In genomic region chrX:117996918-117997480, GRCh38 we compare ENCODE assay signal across 11 cellular contexts.
DNase-seq lines count a peak whose midpoint lies in the region; ATAC-seq and TF ChIP-seq lines count a peak whose summit lies in the region.
"Had no signal": no experiment of that assay in that cellular context is flagged by ENCODE, and none has a peak within 500 bp of the region (broad histone marks: within the 10 kb centered on the region; RNA-seq: fewer than 3 reads in every experiment).

No MANE protein-coding gene starts in this region.

- no peak for TF ChIP-seq EP300 in transverse colon (IDR thresholded peaks at IDR 0.05; ENCODE audit: low read depth)

- H3K9me3 ChIP-seq in heart right ventricle (no peaks in the 10 kb centered on the region), Panc1 (ENCODE audit: control insufficient read depth, insufficient read depth, low read depth, low read length) (no peaks in the 10 kb centered on the region), esophagus squamous epithelium (no peaks in the 10 kb centered on the region), transverse colon (no peaks in the 10 kb centered on the region)

- H3K27ac ChIP-seq in heart right ventricle (no peak overlapping the region), Panc1 (ENCODE audit: low read length) (no peak overlapping the region), esophagus squamous epithelium (no peak overlapping the region), transverse colon (no peak overlapping the region)

- WGBS in heart right ventricle, 2 donors: 44 to 45% methylated on average over 3 of the region's 3 CpGs
- 25 to 36% methylated on average over 3 of the region's 3 CpGs for WGBS in esophagus squamous epithelium, 2 donors
- 29 to 47% methylated on average over 2 to 3 of the region's 3 CpGs for WGBS in transverse colon (ENCODE audit: low coverage in 1 of 2), 2 donors

- H3K27me3 ChIP-seq in heart right ventricle: no peaks in the 10 kb centered on the region
- H3K27me3 ChIP-seq in Panc1 (ENCODE audit: control insufficient read depth, insufficient read depth, low read length): no peaks in the 10 kb centered on the region
- no peaks in the 10 kb centered on the region for H3K27me3 ChIP-seq in esophagus squamous epithelium
- no peaks in the 10 kb centered on the region for H3K27me3 ChIP-seq in transverse colon

- H3K36me3 ChIP-seq in heart right ventricle (no peaks in the 10 kb centered on the region), Panc1 (ENCODE audit: control insufficient read depth, insufficient read depth, low read length) (no peaks in the 10 kb centered on the region), esophagus squamous epithelium (no peaks in the 10 kb centered on the region), transverse colon (no peaks in the 10 kb centered on the region)

- ATAC-seq in heart right ventricle: no peak
- no peak for ATAC-seq in Right ventricle myocardium inferior
- ATAC-seq in Panc1: no peak
- no peak for ATAC-seq in HG02852 (IDR thresholded peaks at IDR 0.05; ENCODE audit: unreplicated experiment)
- ATAC-seq in GM19467 (IDR thresholded peaks at IDR 0.05; ENCODE audit: unreplicated experiment): no peak
- no peak for ATAC-seq in HG03135 (IDR thresholded peaks at IDR 0.05; ENCODE audit: unreplicated experiment)

- peak in 8 of 9 donors; percentile 13 to 50 (median 32) for TF ChIP-seq CTCF in heart right ventricle (IDR thresholded peaks at IDR 0.05)
- TF ChIP-seq CTCF in Panc1 (IDR thresholded peaks at IDR 0.05): peak; percentile 58; the same call in 1 of the 2 replicates
- TF ChIP-seq CTCF in esophagus squamous epithelium (IDR thresholded peaks at IDR 0.05): peak in 4 of 6 experiments; percentile 27 to 59 (median 31)
- TF ChIP-seq CTCF in transverse colon (IDR thresholded peaks at IDR 0.05): peak in 4 of 5 experiments; percentile 26 to 32 (median 30)

- in situ Hi-C loops in Panc1 (cut with HindIII; ENCODE audit: low pct_unique_long_range_greater_than_20kb, low sequenced_read_pairs) (no loop called here), transverse colon (cut with MboI; ENCODE audit: low pct_ligation_motif_present in 1 of 4, low pct_unique_long_range_greater_than_20kb in 1 of 4, low sequenced_read_pairs in 3 of 4) (loop anchor here in 2 of 4 donors (10.0 to 25.0 kb wide), 2 partner anchors 228 to 240 kb away; no protein-coding TSS in a partner anchor)

- CTCF ChIA-PET in Panc1 (lab: Charles Lee): no interaction called here

- H3K4me3 ChIP-seq in heart right ventricle (no peak overlapping the region), Panc1 (ENCODE audit: low read depth in 2 of 2, low read length in 2 of 2) (no peak overlapping the region), esophagus squamous epithelium (no peak overlapping the region), transverse colon (no peak overlapping the region)

- TF ChIP-seq POLR2A in esophagus squamous epithelium (IDR thresholded peaks at IDR 0.05) (no peak), transverse colon (IDR thresholded peaks at IDR 0.05) (no peak)

- intact Hi-C loops in heart right ventricle (cut with DNase I): loop anchor here in 6 of 10 donors (5.0 to 10.0 kb wide), 2 partner anchors 228 to 230 kb away; no protein-coding TSS in a partner anchor
- intact Hi-C loops in Right ventricle myocardium inferior (cut with DNase I): loop anchor here (5.0 to 10.0 kb wide), 2 partner anchors 118 to 230 kb away; partner anchors contain the start of gene KLHL13
- intact Hi-C loops in Panc1 (cut with micrococcal nuclease; ENCODE audit: unreplicated experiment): loop anchor here (5.0 to 10.0 kb wide), 2 partner anchors 230 to 258 kb away; no protein-coding TSS in a partner anchor
- intact Hi-C loops in esophagus squamous epithelium (cut with DNase I): no loop called here
- intact Hi-C loops in transverse colon (cut with DNase I; ENCODE audit: low total_unique reads): no loop called here

- H3K4me1 ChIP-seq in heart right ventricle (peaks cover 0 to 3% (median 0%) of the 10 kb centered on the region in 9 donors), Panc1 (ENCODE audit: control insufficient read depth, insufficient read depth, low read length) (no peaks in the 10 kb centered on the region), esophagus squamous epithelium (peaks cover 0 to 6% (median 0%) of the 10 kb centered on the region in 3 donors), transverse colon (no peaks in the 10 kb centered on the region)

- DNase-seq in heart right ventricle (no peak), Right ventricle myocardium inferior (ENCODE audit: missing footprints) (no peak), Panc1 (ENCODE audit: low read depth, low spot score) (no peak), esophagus squamous epithelium (lab: John Stamatoyannopoulos, UW) (no peak), transverse colon (no peak)
- DNase-seq: CD4-positive, alpha-beta memory T cell; substantia nigra; SW 1271 had no signal

- no TSS peak for BruUV-seq in Panc1 (replicated peaks; lab: Mats Ljungman, UMichigan)

- POLR2A ChIA-PET in Panc1 (lab: Charles Lee): interaction anchor here (0.6 kb wide), 1 partner anchor 258 kb away, joined by 4 read pairs; no protein-coding TSS in a partner anchor

Comparison
In these comparisons a context has a peak if more than half of its experiments do, and no peak if none do; other contexts are left out.
1. intact Hi-C loops: an anchor here in heart right ventricle (5.0 to 10.0 kb wide), Right ventricle myocardium inferior (5.0 to 10.0 kb wide) and Panc1 (5.0 to 10.0 kb wide); none called in esophagus squamous epithelium and transverse colon.